ENCODE assay signal across 18 cellular contexts in the genomic region with DNA sequence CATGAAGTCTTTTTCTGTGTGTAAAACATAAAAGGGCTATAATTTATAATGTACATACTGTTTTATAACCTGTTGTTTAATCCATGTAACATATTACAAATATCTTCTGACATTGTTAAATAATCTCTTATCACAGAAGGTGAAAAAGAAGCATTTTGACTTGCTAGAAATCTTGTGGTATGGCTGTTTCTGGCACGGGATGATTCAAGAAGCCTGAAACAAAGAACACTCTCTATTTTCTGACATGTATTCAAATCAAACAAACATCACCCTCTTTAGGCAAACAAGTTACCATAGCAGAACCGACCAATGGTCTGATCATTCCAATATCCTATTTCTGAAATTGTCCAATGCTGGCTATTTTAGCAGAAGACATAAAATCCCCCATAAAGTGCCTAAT. TPM values are rescaled to one million over a fixed set of nuclear protein-coding genes. Genes with fewer than 3 reads are reported as not detected.
DNase-seq lines count a peak whose midpoint lies in the region; ATAC-seq, FAIRE-seq and TF ChIP-seq lines count a peak whose summit lies in the region.
"Had no signal": no experiment of that assay in that cellular context is flagged by ENCODE, and none has a peak within 500 bp of the region (broad histone marks: within the 10 kb centered on the region; RNA-seq: fewer than 3 reads in every experiment).

No MANE protein-coding gene starts in this region.

- no peak for FAIRE-seq in HepG2 (lab: Jason Lieb, UNC)
- FAIRE-seq: GM12892, GM19239 had no signal

- in situ Hi-C loops in HepG2 (cut with HindIII; ENCODE audit: extremely low pct_ligation_motif_present, low pct_unique_long_range_greater_than_20kb) = no loop called here

- DNase-seq in HepG2 (ENCODE audit: low spot score) = no peak
- DNase-seq in right lobe of liver = no peak
- no peak for DNase-seq in substantia nigra (lab: John Stamatoyannopoulos, UW)
- DNase-seq in stimulated activated CD4-positive, alpha-beta T cell treated with anti-CD3 and anti-CD28 coated beads, Interleukin-12 subunit alpha, Interleukin-12 subunit beta, amount 100 ng/mL, for 4 hours = no peak
- DNase-seq in lower leg skin (ENCODE audit: low spot score in 2 of 2) = no peak
- DNase-seq in NCI-H146 treated with DMSO at 0.1 percent for 48 hours (lab: John Stamatoyannopoulos, UW; ENCODE audit: unreplicated experiment) = no peak
- DNase-seq: Caco-2; CD8-positive, alpha-beta memory T cell; DND-41; GDM1; GOT3 had no signal

- no peak overlapping the region for H3K4me2 ChIP-seq in HepG2 (ENCODE audit: low read depth, low read length)
- H3K4me2 ChIP-seq: BLaER1 had no signal

- intact Hi-C loops in HepG2 (cut with micrococcal nuclease; ENCODE audit: unreplicated experiment) (no loop called here), right lobe of liver (cut with DNase I) (no loop called here), lower leg skin (cut with DNase I; ENCODE audit: low total_unique reads) (no loop called here)

- TF ChIP-seq CTCF in HepG2 (CRISPR knock-in tag; IDR thresholded peaks at IDR 0.05) (no peak), right lobe of liver (IDR thresholded peaks at IDR 0.05) (no peak), lower leg skin (IDR thresholded peaks at IDR 0.05) (no peak)

- WGBS in HepG2 (ENCODE audit: low lambda C conversion rate) = 46% methylated on average over 2 of the region's 2 CpGs
- 52% methylated on average over 2 of the region's 2 CpGs for WGBS in right lobe of liver (ENCODE audit: insufficient coverage, low coverage, low lambda C conversion rate, missing lambda C conversion rate)
- 76 to 83% methylated on average over 2 of the region's 2 CpGs for WGBS in lower leg skin, 2 donors

- TF ChIP-seq RAD21 in HepG2 (CRISPR knock-in tag; IDR thresholded peaks at IDR 0.05) = no peak

- no peaks in the 10 kb centered on the region for H3K79me2 ChIP-seq in HepG2 (ENCODE audit: insufficient read depth, low read length)

- BruUV-seq in HepG2 (replicated peaks; lab: Mats Ljungman, UMichigan) = no TSS peak

- no peaks in the 10 kb centered on the region for H3K9me3 ChIP-seq in HepG2 (ENCODE audit: low read length)
- H3K9me3 ChIP-seq in right lobe of liver = no peaks in the 10 kb centered on the region
- H3K9me3 ChIP-seq: BLaER1, Caco-2, HAP-1 had no signal

- H3K4me3 ChIP-seq in HepG2 (replicated peaks in 1 of 3; ENCODE audit: insufficient read depth in 1 of 3, low read depth in 2 of 3, low read length in 3 of 3) = no peak overlapping the region
- no peak overlapping the region for H3K4me3 ChIP-seq in right lobe of liver
- H3K4me3 ChIP-seq in lower leg skin (ENCODE audit: low read depth, poor library complexity, severe bottlenecking) = no peak overlapping the region
- H3K4me3 ChIP-seq: BLaER1, HAP-1 had no signal

- H3K27me3 ChIP-seq in HepG2 (ENCODE audit: control insufficient read depth in 1 of 2, insufficient read depth in 2 of 2, low read length in 2 of 2) (no peaks in the 10 kb centered on the region), right lobe of liver (no peaks in the 10 kb centered on the region), layer of hippocampus (ENCODE audit: control insufficient read depth, insufficient read depth, low read length) (no peaks in the 10 kb centered on the region)
- H3K27me3 ChIP-seq: BLaER1 had no signal

- no peak overlapping the region for H2AFZ ChIP-seq in HepG2 (ENCODE audit: low read length)

- no peaks in the 10 kb centered on the region for H4K20me1 ChIP-seq in HepG2 (ENCODE audit: insufficient read depth, low read length)
- H4K20me1 ChIP-seq: BLaER1 had no signal

- CTCF ChIA-PET in HepG2 (lab: Yijun Ruan, JAX; ENCODE audit: low intra/inter-chr PET ratio, low total read pairs) = no interaction called here

- TF ChIP-seq POLR2A in HepG2 (IDR thresholded peaks at IDR 0.05; ENCODE audit: insufficient read depth in 1 of 2, low read depth in 2 of 2, low read length in 2 of 2) (no peak), right lobe of liver (IDR thresholded peaks at IDR 0.05) (no peak), lower leg skin (IDR thresholded peaks at IDR 0.05) (no peak)

- no peak for ATAC-seq in HepG2
- ATAC-seq in right lobe of liver = no peak

- H3K9ac ChIP-seq in HepG2 (ENCODE audit: insufficient read depth, low read depth, low read length) = no peak overlapping the region
- H3K9ac ChIP-seq: BLaER1 had no signal

- POLR2A ChIA-PET in HepG2 (lab: Yijun Ruan, JAX) = no interaction called here

- H3K27ac ChIP-seq in HepG2 (ENCODE audit: extremely low read length, insufficient read depth, low read length) = no peak overlapping the region
- no peak overlapping the region for H3K27ac ChIP-seq in right lobe of liver
- peak overlapping the region; percentile 13 for H3K27ac ChIP-seq in layer of hippocampus (ENCODE audit: low read depth, low read length)
- peak overlapping the region; percentile 67 for H3K27ac ChIP-seq in substantia nigra (ENCODE audit: low read depth, low read length, poor library complexity, severe bottlenecking)
- H3K27ac ChIP-seq: 22Rv1, BLaER1 had no signal

- H3K36me3 ChIP-seq in HepG2 (replicated peaks in 1 of 2; ENCODE audit: control insufficient read depth in 1 of 2, insufficient read depth in 2 of 2, low read length in 2 of 2) (no peaks in the 10 kb centered on the region), right lobe of liver (no peaks in the 10 kb centered on the region)
- H3K36me3 ChIP-seq: BLaER1, HAP-1 had no signal

- no peak for TF ChIP-seq EP300 in HepG2 (IDR thresholded peaks at IDR 0.05; ENCODE audit: low read depth in 2 of 2, low read length in 2 of 2)
- TF ChIP-seq EP300 in HepG2 (CRISPR knock-in tag; IDR thresholded peaks at IDR 0.05; ENCODE audit: borderline replicate concordance) = no peak

- peaks cover 37% of the 10 kb centered on the region for H3K4me1 ChIP-seq in HepG2 (ENCODE audit: insufficient read depth, low read length)
- H3K4me1 ChIP-seq in right lobe of liver = no peaks in the 10 kb centered on the region
- H3K4me1 ChIP-seq: BLaER1, Caco-2 had no signal

TF ChIP-seq in HepG2, 621 proteins besides CTCF, POLR2A, EP300 and RAD21:
- 0 out of 2 replicates have a peak, but pooled peaks have one; percentile 3 for TF ChIP-seq HNF4A (CRISPR knock-in tag; IDR thresholded peaks at IDR 0.05)
- TF ChIP-seq, protein P1, sequence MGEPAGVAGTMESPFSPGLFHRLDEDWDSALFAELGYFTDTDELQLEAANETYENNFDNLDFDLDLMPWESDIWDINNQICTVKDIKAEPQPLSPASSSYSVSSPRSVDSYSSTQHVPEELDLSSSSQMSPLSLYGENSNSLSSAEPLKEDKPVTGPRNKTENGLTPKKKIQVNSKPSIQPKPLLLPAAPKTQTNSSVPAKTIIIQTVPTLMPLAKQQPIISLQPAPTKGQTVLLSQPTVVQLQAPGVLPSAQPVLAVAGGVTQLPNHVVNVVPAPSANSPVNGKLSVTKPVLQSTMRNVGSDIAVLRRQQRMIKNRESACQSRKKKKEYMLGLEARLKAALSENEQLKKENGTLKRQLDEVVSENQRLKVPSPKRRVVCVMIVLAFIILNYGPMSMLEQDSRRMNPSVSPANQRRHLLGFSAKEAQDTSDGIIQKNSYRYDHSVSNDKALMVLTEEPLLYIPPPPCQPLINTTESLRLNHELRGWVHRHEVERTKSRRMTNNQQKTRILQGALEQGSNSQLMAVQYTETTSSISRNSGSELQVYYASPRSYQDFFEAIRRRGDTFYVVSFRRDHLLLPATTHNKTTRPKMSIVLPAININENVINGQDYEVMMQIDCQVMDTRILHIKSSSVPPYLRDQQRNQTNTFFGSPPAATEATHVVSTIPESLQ (CRISPR knock-in tag; conservative IDR thresholded peaks at IDR 0.05) = no peak
TF ChIP-seq in HepG2: peak in this region for 1.

RNA-seq across cellular contexts. Expression of a gene that starts 55.4 kb away (rescaled TPM):
- total RNA-seq in HepG2 (2016; rRNA removed; fragmentation: Illumina TruSeq; extraction: Trizol) (1.0 and 1.1 TPM in 2 replicates), right lobe of liver (not detected), lower leg skin (not detected)
- total RNA-seq in HepG2 (2016; cell fraction: cytosol; rRNA removed; fragmentation: Illumina TruSeq; extraction: Trizol; ENCODE audit: low read depth) = 0.79 and 1.8 TPM in 2 replicates
- total RNA-seq in HepG2 (2016; cell fraction: insoluble cytoplasmic fraction; rRNA removed; fragmentation: Illumina TruSeq; extraction: Trizol) = 0.89 and 1.3 TPM in 2 replicates
- total RNA-seq in HepG2 (2016; cell fraction: membrane; rRNA removed; fragmentation: Illumina TruSeq; extraction: Trizol) = 0.55 and 0.90 TPM in 2 replicates
- 2.0 TPM in 2 replicates for total RNA-seq in HepG2 (2016; cell fraction: nucleus; rRNA removed; fragmentation: Illumina TruSeq; extraction: Trizol)
- 1.2 and 1.6 TPM in 2 replicates for polyA plus RNA-seq in HepG2 (2011; rRNA removed)
- 0.86 and 0.96 TPM in 2 replicates for polyA plus RNA-seq in HepG2 (2011; cell fraction: cytosol; rRNA removed)
- 2.2 and 3.3 TPM in 2 replicates for polyA plus RNA-seq in HepG2 (2011; cell fraction: nucleus; rRNA removed)
- 4.4 and 4.6 TPM in 2 replicates for polyA plus RNA-seq in HepG2 (2012)
- 0.11 and 0.22 TPM in 2 replicates for polyA plus RNA-seq in HepG2 (2016; cell fraction: cytosol; fragmentation: Illumina TruSeq; extraction: Trizol; ENCODE audit: low read depth)
- 0.84 and 1.1 TPM in 2 replicates for polyA plus RNA-seq in HepG2 (2016; cell fraction: insoluble cytoplasmic fraction; fragmentation: Illumina TruSeq; extraction: Trizol; ENCODE audit: low read depth)
- 0.43 and 0.50 TPM in 2 replicates for polyA plus RNA-seq in HepG2 (2016; cell fraction: membrane; fragmentation: Illumina TruSeq; extraction: Trizol; ENCODE audit: low read depth)
- polyA plus RNA-seq in HepG2 (2016; cell fraction: nucleus; fragmentation: Illumina TruSeq; extraction: Trizol; ENCODE audit: insufficient read depth, low read depth) = 1.6 and 2.8 TPM in 2 replicates
- polyA minus RNA-seq in HepG2 (2011; rRNA and poly(A)+ RNA removed; ENCODE audit: low replicate concordance) = 3.8 TPM in 1 of 2 replicates, not detected in the other
- polyA minus RNA-seq in HepG2 (2011; cell fraction: cytosol; rRNA and poly(A)+ RNA removed) = 2.2 and 2.8 TPM in 2 replicates
- 24.7 and 25.9 TPM in 2 replicates for polyA minus RNA-seq in HepG2 (2011; cell fraction: nucleus; rRNA and poly(A)+ RNA removed)
- total RNA-seq: A673; CD8-positive, alpha-beta memory T cell had no signal
- polyA plus RNA-seq: CD8-positive, alpha-beta memory T cell had no signal

Comparison
In these comparisons a context has a peak if more than half of its experiments do, and no peak if none do; other contexts are left out.
1. H3K27ac ChIP-seq: peak in layer of hippocampus (single experiment) and substantia nigra (single experiment); none in HepG2 (single experiment) and right lobe of liver (0 of 3).